ENCODE assay signal across 8 cellular contexts in genomic region chr2:10448208-10448645, GRCh38. TPM values are rescaled to one million over a fixed set of nuclear protein-coding genes. Genes with fewer than 3 reads are reported as not detected.
DNase-seq lines count a peak whose midpoint lies in the region; ATAC-seq, FAIRE-seq and TF ChIP-seq lines count a peak whose summit lies in the region.

ODC1 (minus strand) TSS chr2:10448327; CDS start chr2:10445032, 3,295 bp downstream.

- H3K4me1 ChIP-seq in OCI-LY1 (ENCODE audit: insufficient read depth, low read length, severe bottlenecking) (peaks cover 31% of the 10 kb centered on the region), endothelial cell of umbilical vein (ENCODE audit: control insufficient read depth, extremely low read depth, insufficient read depth, low read length) (peaks cover 28% of the 10 kb centered on the region)

- peak within 1 kb of the TSS; percentile 97 for H3K9ac ChIP-seq in OCI-LY1 (ENCODE audit: low read length)
- H3K9ac ChIP-seq in endothelial cell of umbilical vein (replicated peaks; ENCODE audit: extremely low read depth, insufficient read depth, low read length) = peak within 1 kb of the TSS; percentile 85

- POLR2A ChIA-PET in endothelial cell of umbilical vein (lab: Charles Lee) = interaction anchor here (0.5 to 1.0 kb wide), 5 partner anchors 212 to 708 kb away, joined by 3 to 6 read pairs (median 3); no protein-coding TSS in a partner anchor

- no peak for FAIRE-seq in endothelial cell of umbilical vein (lab: Jason Lieb, UNC)

- H3K4me3 ChIP-seq in OCI-LY1 (ENCODE audit: low read depth, low read length, poor library complexity, severe bottlenecking) (peak within 1 kb of the TSS; percentile 98), endothelial cell of umbilical vein (replicated peaks in 1 of 3; ENCODE audit: insufficient read depth in 1 of 3, low read depth in 1 of 3, low read length in 3 of 3) (peak within 1 kb of the TSS; percentile 71 to 94 (median 88))

- CTCF ChIA-PET in endothelial cell of umbilical vein (lab: Charles Lee) = interaction anchor here (0.7 to 7.4 kb wide), 11 partner anchors 13 to 678 kb away, joined by 3 to 52 read pairs (median 4); no protein-coding TSS in a partner anchor

- peaks cover 32% of the 10 kb centered on the region for H3K79me2 ChIP-seq in OCI-LY1 (ENCODE audit: insufficient read depth, low read length)
- peaks cover 42% of the 10 kb centered on the region for H3K79me2 ChIP-seq in endothelial cell of umbilical vein (ENCODE audit: control insufficient read depth, insufficient read depth, low read length)

- H3K36me3 ChIP-seq in OCI-LY1 (ENCODE audit: insufficient read depth, low read length) (peaks cover 37% of the 10 kb centered on the region), endothelial cell of umbilical vein (ENCODE audit: control insufficient read depth in 2 of 2, extremely low read depth in 1 of 2, insufficient read depth in 2 of 2, low read length in 2 of 2) (peaks cover 4 to 10% of the 10 kb centered on the region in 2 experiments)

- dilution Hi-C loops in endothelial cell of umbilical vein (cut with MboI; ENCODE audit: extremely low pct_ligation_motif_present, low sequenced_read_pairs) = no loop called here

- H2AFZ ChIP-seq in OCI-LY1 (ENCODE audit: low read length) (no peak within 1 kb of the TSS), endothelial cell of umbilical vein (ENCODE audit: low read depth, low read length) (peak within 1 kb of the TSS; percentile 57)

- TF ChIP-seq CTCF in OCI-LY1 (IDR thresholded peaks at IDR 0.05; ENCODE audit: low read length) = no peak
- TF ChIP-seq CTCF in endothelial cell of umbilical vein (IDR thresholded peaks at IDR 0.05; ENCODE audit: extremely low read depth in 1 of 2, insufficient read depth in 1 of 2, low read depth in 1 of 2, low read length in 2 of 2) = no peak

- intact Hi-C loops in endothelial cell of umbilical vein (cut with micrococcal nuclease) = loop anchor here (1.0 to 2.0 kb wide), 2 partner anchors 103 to 212 kb away; no protein-coding TSS in a partner anchor

- TF ChIP-seq POLR2A in endothelial cell of umbilical vein (IDR thresholded peaks at IDR 0.05; ENCODE audit: low read depth, low read length) = peak; percentile 64

- H3K27ac ChIP-seq in OCI-LY1 (ENCODE audit: low read depth, low read length, poor library complexity, severe bottlenecking) (peak within 1 kb of the TSS; percentile 75), endothelial cell of umbilical vein (ENCODE audit: insufficient read depth, low read depth, low read length) (peak within 1 kb of the TSS; percentile 88)

- no peaks in the 10 kb centered on the region for H3K9me1 ChIP-seq in endothelial cell of umbilical vein (replicated peaks; ENCODE audit: control insufficient read depth, extremely low read depth, insufficient read depth, low read length)

- H3K9me2 ChIP-seq in OCI-LY1 (ENCODE audit: low read depth, low read length) = no peaks in the 10 kb centered on the region

- peak; percentile 62 for ATAC-seq in GM21526 (IDR thresholded peaks at IDR 0.05; ENCODE audit: low FRiP score, unreplicated experiment)

- H3K9me3 ChIP-seq in OCI-LY1 (ENCODE audit: low read length) = no peaks in the 10 kb centered on the region
- no peaks in the 10 kb centered on the region for H3K9me3 ChIP-seq in endothelial cell of umbilical vein (replicated peaks; ENCODE audit: control insufficient read depth, insufficient read depth, low read length)

- H3K27me3 ChIP-seq in OCI-LY1 (ENCODE audit: insufficient read depth, low read length) (no peaks in the 10 kb centered on the region), endothelial cell of umbilical vein (ENCODE audit: control insufficient read depth in 2 of 2, insufficient read depth in 2 of 2, low read length in 2 of 2) (no peaks in the 10 kb centered on the region)

- DNase-seq in Caki2 (ENCODE audit: low read depth) = peak; percentile 95
- peak; percentile 77 for DNase-seq in HuH-7 (ENCODE audit: low spot score)
- peak; percentile 100 for DNase-seq in activated CD8-positive, alpha-beta memory T cell treated with anti-CD3 and anti-CD28 coated beads, Interleukin-2, amount 50 U/mL, for 4 hours
- DNase-seq in endothelial cell of umbilical vein (ENCODE audit: low read depth, low spot score) = peak; percentile 83
- peak; percentile 96 for DNase-seq in mucosa of gallbladder (ENCODE audit: low spot score)
- peak; percentile 97 to 98 for DNase-seq in stimulated activated CD8-positive, alpha-beta memory T cell treated with anti-CD3 and anti-CD28 coated beads, Interleukin-4, amount 100 ng/mL, for 4 hours (ENCODE audit: low read depth in 2 of 2, low spot score in 1 of 2)

- H3F3A ChIP-seq in OCI-LY1 (ENCODE audit: insufficient read depth, low read length) = 0 out of 2 replicates have a peak, but pooled peaks cover 8% of the 10 kb centered on the region

- in situ Hi-C loops in Caki2 (cut with HindIII; ENCODE audit: low pct_unique_long_range_greater_than_20kb, low sequenced_read_pairs) = no loop called here

- no TSS peak for BruUV-seq in endothelial cell of umbilical vein (replicated peaks; lab: Mats Ljungman, UMichigan)

- H3K4me2 ChIP-seq in OCI-LY1 (ENCODE audit: low read length) (peak within 1 kb of the TSS; percentile 90), endothelial cell of umbilical vein (ENCODE audit: insufficient read depth, low read length) (peak within 1 kb of the TSS; percentile 100)

- 0 out of 2 replicates have a peak, but pooled peaks cover 3% of the 10 kb centered on the region for H4K20me1 ChIP-seq in OCI-LY1 (ENCODE audit: insufficient read depth, low read length)
- peaks cover 2% of the 10 kb centered on the region for H4K20me1 ChIP-seq in endothelial cell of umbilical vein (replicated peaks; ENCODE audit: control insufficient read depth, extremely low read depth, insufficient read depth, low read length)

TF ChIP-seq in endothelial cell of umbilical vein, 7 proteins besides CTCF, POLR2A, EP300 and RAD21:
- TF ChIP-seq POLR2AphosphoS5 (IDR thresholded peaks at IDR 0.05; ENCODE audit: insufficient read depth, low read depth, low read length) (peak; percentile 51), EZH2 (IDR thresholded peaks at IDR 0.05; ENCODE audit: borderline replicate concordance, low read depth, low read length, severe bottlenecking) (no peak), GATA2 (IDR thresholded peaks at IDR 0.05; ENCODE audit: insufficient read depth, insufficient read length, low read depth, low read length) (no peak)

RNA-seq across cellular contexts. Expression of gene ODC1, which starts in this region (rescaled TPM):
- 212 and 233 TPM in 2 replicates for total RNA-seq in Caki2 (2014; rRNA removed; shearing (Covaris generic); ENCODE audit: low replicate concordance)
- 104 and 109 TPM in 2 replicates for total RNA-seq in endothelial cell of umbilical vein
- 94.8 and 132 TPM in 2 replicates for polyA plus RNA-seq in endothelial cell of umbilical vein
- polyA plus RNA-seq in endothelial cell of umbilical vein (2011; cell fraction: cytosol; rRNA removed) = 142 and 171 TPM in 2 replicates
- 101 and 125 TPM in 2 replicates for polyA plus RNA-seq in endothelial cell of umbilical vein (2011; cell fraction: nucleus; rRNA removed)
- 129 and 240 TPM in 2 replicates for polyA plus RNA-seq in endothelial cell of umbilical vein (2012)
- polyA minus RNA-seq in endothelial cell of umbilical vein = 116 and 149 TPM in 2 replicates
- 118 TPM for polyA minus RNA-seq in endothelial cell of umbilical vein (2011; cell fraction: cytosol; rRNA and poly(A)+ RNA removed)
- polyA minus RNA-seq in endothelial cell of umbilical vein (2011; cell fraction: nucleus; rRNA and poly(A)+ RNA removed) = 29.3 and 45.7 TPM in 2 replicates
- 48.7 TPM for total RNA-seq in mucosa of gallbladder

Comparison
In these comparisons a context has a peak if more than half of its experiments do, and no peak if none do; other contexts are left out.
1. Peak in every context shown above with its lines: DNase-seq, ATAC-seq, H3K4me3 ChIP-seq and H3K27ac ChIP-seq.